In genomic region chr14:103872492-103873113, GRCh38 we compare ENCODE assay signal across 9 cellular contexts. TPM values are rescaled to one million over a fixed set of nuclear protein-coding genes. Genes with fewer than 3 reads are reported as not detected.
DNase-seq lines count a peak whose midpoint lies in the region; ATAC-seq and TF ChIP-seq lines count a peak whose summit lies in the region.
"Had no signal": no experiment of that assay in that cellular context is flagged by ENCODE, and none has a peak within 500 bp of the region (broad histone marks: within the 10 kb centered on the region; RNA-seq: fewer than 3 reads in every experiment).

No MANE protein-coding gene starts in this region.

- no peaks in the 10 kb centered on the region for H3K79me2 ChIP-seq in ACC112 (ENCODE audit: control insufficient read depth, insufficient read depth, low read length, unreplicated experiment)

- no peaks in the 10 kb centered on the region for H3K27me3 Mint-ChIP-seq in activated T-helper 17 cell treated with anti-CD3 and anti-CD28 coated beads, Interleukin-2, amount 50 U/mL, for 72 hours

- intact Hi-C loops in mucosa of descending colon (cut with DNase I, micrococcal nuclease) = no loop called here

- H3K27ac Mint-ChIP-seq in activated T-helper 17 cell treated with anti-CD3 and anti-CD28 coated beads, Interleukin-2, amount 50 U/mL, for 72 hours = peak overlapping the region; percentile 90

- H3K36me3 ChIP-seq in ACC112 (ENCODE audit: insufficient read depth, low read length) (no peaks in the 10 kb centered on the region), mucosa of descending colon (ENCODE audit: low read depth) (no peaks in the 10 kb centered on the region)

- no peak overlapping the region for H3K27ac ChIP-seq in ACC112 (ENCODE audit: low read depth, low read length)

- H3K27me3 ChIP-seq in ACC112 (ENCODE audit: insufficient read depth, low read length) = no peaks in the 10 kb centered on the region

- ATAC-seq in GM21528 (IDR thresholded peaks at IDR 0.05; ENCODE audit: low FRiP score, unreplicated experiment) (peak; percentile 14), mucosa of descending colon (peak; percentile 28), GM18867 (IDR thresholded peaks at IDR 0.05; ENCODE audit: unreplicated experiment) (no peak), GM21717 (IDR thresholded peaks at IDR 0.05; ENCODE audit: unreplicated experiment) (no peak)
- ATAC-seq in activated T-helper 17 cell treated with anti-CD3 and anti-CD28 coated beads, Interleukin-2, amount 50 U/mL, for 72 hours (replicated peaks) = peak; percentile 23

- TF ChIP-seq CTCF in mucosa of descending colon (IDR thresholded peaks at IDR 0.05) = no peak

- peak overlapping the region; percentile 64 for H3K4me3 ChIP-seq in ACC112 (ENCODE audit: low read depth, low read length)
- H3K4me3 ChIP-seq in mucosa of descending colon = no peak overlapping the region

- DNase-seq in mucosa of descending colon (peak in 1 of 3 donors; percentile 59), kidney tubule cell (ENCODE audit: low spot score) (no peak)
- no peak for DNase-seq in stimulated activated CD4-positive, alpha-beta T cell treated with anti-CD3 and anti-CD28 coated beads, Interleukin-4, amount 100 ng/mL, for 24 hours

- peak overlapping the region; percentile 88 for H3K4me3 Mint-ChIP-seq in activated T-helper 17 cell treated with anti-CD3 and anti-CD28 coated beads, Interleukin-2, amount 50 U/mL, for 72 hours

- no peaks in the 10 kb centered on the region for H3K36me3 Mint-ChIP-seq in activated T-helper 17 cell treated with anti-CD3 and anti-CD28 coated beads, Interleukin-2, amount 50 U/mL, for 72 hours (ENCODE audit: low read depth)

- peaks cover 6% of the 10 kb centered on the region for H3K4me1 Mint-ChIP-seq in activated T-helper 17 cell treated with anti-CD3 and anti-CD28 coated beads, Interleukin-2, amount 50 U/mL, for 72 hours

- no peaks in the 10 kb centered on the region for H3K9me3 ChIP-seq in mucosa of descending colon

- H3K9me3 Mint-ChIP-seq in activated T-helper 17 cell treated with anti-CD3 and anti-CD28 coated beads, Interleukin-2, amount 50 U/mL, for 72 hours = no peaks in the 10 kb centered on the region

- H2AFZ ChIP-seq in ACC112 (ENCODE audit: low read length, unreplicated experiment) = no peak overlapping the region

- H3K4me1 ChIP-seq in ACC112 (ENCODE audit: control insufficient read depth, insufficient read depth, low read length, unreplicated experiment) = no peaks in the 10 kb centered on the region
- H3K4me1 ChIP-seq in mucosa of descending colon (ENCODE audit: low read depth) = no peaks in the 10 kb centered on the region

RNA-seq across cellular contexts. Expression of gene PPP1R13B, which starts 25.2 kb away (rescaled TPM):
- 10 to 100 TPM; 10.0 to 10.4 TPM for total RNA-seq in activated T-helper 17 cell treated with anti-CD3 and anti-CD28 coated beads, Interleukin-2, amount 50 U/mL, for 72 hours
- 10 to 100 TPM; 49.6 to 65.5 (median 52.1) TPM for total RNA-seq in mucosa of descending colon

RNA-seq across cellular contexts. Expression of gene TDRD9, which starts 55.7 kb away (rescaled TPM):
- under 1 TPM in 1 of 2 donors, not detected in 1; 0.95 TPM for total RNA-seq in activated T-helper 17 cell treated with anti-CD3 and anti-CD28 coated beads, Interleukin-2, amount 50 U/mL, for 72 hours
- under 1 TPM; 0.39 to 0.98 (median 0.63) TPM for total RNA-seq in mucosa of descending colon
- total RNA-seq: M059J had no signal

Comparison
In these comparisons a context has a peak if more than half of its experiments do, and no peak if none do; other contexts are left out.
1. ATAC-seq: peak in GM21528 (single experiment), activated T-helper 17 cell treated with anti-CD3 and anti-CD28 coated beads, Interleukin-2, amount 50 U/mL, for 72 hours (single experiment) and mucosa of descending colon (single experiment); none in GM18867 (single experiment) and GM21717 (single experiment).
2. RNA of gene PPP1R13B, which starts 25.2 kb away (total RNA-seq): 49.6 to 65.5 TPM in mucosa of descending colon; 10.0 to 10.4 TPM in activated T-helper 17 cell treated with anti-CD3 and anti-CD28 coated beads, Interleukin-2, amount 50 U/mL, for 72 hours; every median in the first group is over 4 times any median in the second.